In the genomic region with DNA sequence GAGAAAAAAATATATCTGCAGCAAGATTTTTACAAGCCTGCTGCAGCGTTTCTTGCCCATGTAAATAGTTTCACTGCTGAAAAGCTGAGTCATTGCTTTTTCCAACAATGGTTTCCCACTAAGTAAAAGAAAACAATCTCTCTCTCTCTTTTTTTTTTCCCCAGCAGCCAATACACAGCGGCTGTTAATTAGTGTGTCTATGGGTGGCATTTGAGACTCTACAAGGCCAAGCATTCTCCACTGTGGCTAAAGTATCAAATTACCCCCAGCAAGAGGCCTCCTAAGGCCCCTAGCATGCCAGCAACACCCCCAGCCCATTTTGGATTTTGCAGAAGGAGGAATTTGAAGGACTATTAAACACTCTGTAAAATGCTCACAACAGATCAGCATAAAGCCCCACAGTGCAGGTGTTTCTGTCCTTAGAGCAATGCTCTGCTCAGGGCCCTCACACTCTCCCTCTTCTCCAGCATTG, we compare ENCODE assay signal across 1 cellular context.
TF ChIP-seq lines count a peak whose summit lies in the region.

No MANE protein-coding gene starts in this region.

TF ChIP-seq in IMR-90, 13 proteins besides CTCF, POLR2A, EP300 and RAD21 (continued from another document):
- TF ChIP-seq, protein P1, sequence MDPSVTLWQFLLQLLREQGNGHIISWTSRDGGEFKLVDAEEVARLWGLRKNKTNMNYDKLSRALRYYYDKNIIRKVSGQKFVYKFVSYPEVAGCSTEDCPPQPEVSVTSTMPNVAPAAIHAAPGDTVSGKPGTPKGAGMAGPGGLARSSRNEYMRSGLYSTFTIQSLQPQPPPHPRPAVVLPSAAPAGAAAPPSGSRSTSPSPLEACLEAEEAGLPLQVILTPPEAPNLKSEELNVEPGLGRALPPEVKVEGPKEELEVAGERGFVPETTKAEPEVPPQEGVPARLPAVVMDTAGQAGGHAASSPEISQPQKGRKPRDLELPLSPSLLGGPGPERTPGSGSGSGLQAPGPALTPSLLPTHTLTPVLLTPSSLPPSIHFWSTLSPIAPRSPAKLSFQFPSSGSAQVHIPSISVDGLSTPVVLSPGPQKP (IDR thresholded peaks at IDR 0.05; ENCODE audit: borderline replicate concordance, low read depth, low read length), result no peak
- no peak for TF ChIP-seq USF2 (IDR thresholded peaks at IDR 0.05; ENCODE audit: low read depth, low read length)
